ENCODE assay signal across 8 cellular contexts in the genomic region with DNA sequence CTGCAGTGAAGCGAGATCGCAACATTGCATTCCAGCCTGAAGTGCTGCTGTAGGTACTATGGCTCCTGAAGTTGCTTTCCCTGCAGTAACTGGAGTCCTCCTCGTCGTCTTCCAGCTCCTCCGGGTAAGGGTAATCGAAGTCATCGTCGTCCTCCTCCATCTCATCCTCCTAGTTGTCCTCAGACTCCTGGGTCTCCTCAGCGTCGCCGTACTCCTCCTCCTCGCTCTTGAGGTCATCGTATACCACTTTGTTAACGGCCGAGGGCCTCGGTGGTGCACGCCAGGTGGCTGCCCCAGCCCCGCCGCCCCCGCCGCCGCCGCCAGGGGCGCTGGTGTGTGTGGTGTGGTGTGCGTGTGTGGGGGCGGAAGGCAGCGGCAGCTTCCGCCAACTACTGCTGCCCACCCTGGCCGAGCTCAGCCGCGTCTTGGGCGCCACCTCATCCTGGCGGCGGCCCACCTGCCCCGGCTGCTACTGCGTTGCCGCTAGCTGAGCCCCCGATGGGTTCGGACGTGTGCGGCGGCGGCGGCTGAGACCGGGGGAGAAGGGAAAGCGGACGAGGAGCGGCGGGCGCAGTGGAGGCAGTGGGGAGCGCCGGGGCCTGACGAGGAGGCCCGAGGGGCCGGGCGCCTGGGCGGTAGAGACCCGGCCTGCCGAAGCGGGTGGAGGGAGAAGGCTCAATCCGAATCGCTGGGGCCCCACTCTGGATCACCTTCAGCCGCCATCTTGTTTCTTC. TPM values are rescaled to one million over a fixed set of nuclear protein-coding genes. Genes with fewer than 3 reads are reported as not detected.
A peak's percentile ranks its signal among the peaks of the same experiment; 100 is the strongest.
DNase-seq lines count a peak whose midpoint lies in the region; ATAC-seq, FAIRE-seq and TF ChIP-seq lines count a peak whose summit lies in the region.

No MANE protein-coding gene starts in this region.

- TF ChIP-seq POLR2A in stomach (IDR thresholded peaks at IDR 0.05) = no peak

- 11 to 22% (median 13%) methylated on average over 46 to 63 of the region's 63 CpGs for WGBS in stomach, 5 donors

- CTCF ChIA-PET in Calu3 (lab: Charles Lee) = interaction anchor here (0.5 to 0.8 kb wide), 3 partner anchors 10 to 444 kb away, joined by 3 to 7 read pairs (median 7); no protein-coding TSS in a partner anchor
- CTCF ChIA-PET in activated CD8-positive, alpha-beta T cell treated with anti-CD3 and anti-CD28 coated beads for 36 hours (lab: Charles Lee) = interaction anchor here (0.6 to 2.7 kb wide), 6 partner anchors 9 to 25 kb away, joined by 3 to 13 read pairs (median 6); no protein-coding TSS in a partner anchor

- no peaks in the 10 kb centered on the region for H3K36me3 ChIP-seq in stomach

- H3K27ac Mint-ChIP-seq in Calu3 (ENCODE audit: unreplicated experiment) = peak overlapping the region; percentile 85
- H3K27ac Mint-ChIP-seq in activated CD8-positive, alpha-beta T cell treated with anti-CD3 and anti-CD28 coated beads for 36 hours = peak overlapping the region; percentile 86
- no peak overlapping the region for H3K27ac Mint-ChIP-seq in nephron

- peak; percentile 95 for DNase-seq in Calu3
- DNase-seq in M059J (ENCODE audit: low read depth) = peak; percentile 43
- peak; percentile 88 for DNase-seq in activated CD8-positive, alpha-beta T cell treated with anti-CD3 and anti-CD28 coated beads for 36 hours
- peak; percentile 64 for DNase-seq in epithelial cell of esophagus (ENCODE audit: low read depth)
- DNase-seq in stomach = peak; percentile 79
- DNase-seq in urothelium cell line (ENCODE audit: low spot score) = no peak

- POLR2A ChIA-PET in activated CD8-positive, alpha-beta T cell treated with anti-CD3 and anti-CD28 coated beads for 36 hours (lab: Charles Lee) = interaction anchor here (1.3 to 2.5 kb wide), 2 partner anchors 10 to 12 kb away, joined by 3 to 23 read pairs; no protein-coding TSS in a partner anchor

- H3K9me3 ChIP-seq in stomach = no peaks in the 10 kb centered on the region

- H3K4me3 ChIP-seq in epithelial cell of esophagus (ENCODE audit: low read length) (peak overlapping the region; percentile 57), stomach (peak overlapping the region; percentile 56 to 65 (median 60))

- H3K4me1 Mint-ChIP-seq in Calu3 (ENCODE audit: low read depth, unreplicated experiment) (peaks cover 9% of the 10 kb centered on the region), nephron (no peaks in the 10 kb centered on the region)
- H3K4me1 Mint-ChIP-seq in activated CD8-positive, alpha-beta T cell treated with anti-CD3 and anti-CD28 coated beads for 36 hours (ENCODE audit: low read depth) = peaks cover 15% of the 10 kb centered on the region

- H3K9me3 Mint-ChIP-seq in Calu3 (ENCODE audit: low read depth, unreplicated experiment) = no peaks in the 10 kb centered on the region
- H3K9me3 Mint-ChIP-seq in activated CD8-positive, alpha-beta T cell treated with anti-CD3 and anti-CD28 coated beads for 36 hours = peaks cover 6% of the 10 kb centered on the region
- no peaks in the 10 kb centered on the region for H3K9me3 Mint-ChIP-seq in nephron

- H3K36me3 Mint-ChIP-seq in Calu3 (ENCODE audit: insufficient read depth, unreplicated experiment) (peaks cover 20% of the 10 kb centered on the region), nephron (ENCODE audit: low read depth) (no peaks in the 10 kb centered on the region)
- peaks cover 7% of the 10 kb centered on the region for H3K36me3 Mint-ChIP-seq in activated CD8-positive, alpha-beta T cell treated with anti-CD3 and anti-CD28 coated beads for 36 hours (ENCODE audit: low read depth)

- peak overlapping the region; percentile 85 for H3K4me3 Mint-ChIP-seq in Calu3 (ENCODE audit: low read depth, unreplicated experiment)
- peak overlapping the region; percentile 75 for H3K4me3 Mint-ChIP-seq in activated CD8-positive, alpha-beta T cell treated with anti-CD3 and anti-CD28 coated beads for 36 hours
- H3K4me3 Mint-ChIP-seq in nephron = peak overlapping the region in 1 of 3 experiments; percentile 32

- TF ChIP-seq EP300 in stomach (IDR thresholded peaks at IDR 0.05) = no peak

- TF ChIP-seq CTCF in Calu3 (IDR thresholded peaks at IDR 0.05; ENCODE audit: unreplicated experiment) (peak; percentile 79), epithelial cell of esophagus (IDR thresholded peaks at IDR 0.05; ENCODE audit: insufficient read depth, low read depth, low read length, missing control alignments) (peak; percentile 31), nephron (IDR thresholded peaks at IDR 0.05; ENCODE audit: unreplicated experiment in 3 of 3) (peak; percentile 11 to 35 (median 14)), stomach (IDR thresholded peaks at IDR 0.05) (peak in 3 of 7 experiments; percentile 86 to 90 (median 86))
- TF ChIP-seq CTCF in activated CD8-positive, alpha-beta T cell treated with anti-CD3 and anti-CD28 coated beads for 36 hours (IDR thresholded peaks at IDR 0.05) = peak; percentile 89

- peaks cover 0 to 14% (median 7%) of the 10 kb centered on the region in 4 donors for H3K4me1 ChIP-seq in stomach

- FAIRE-seq in urothelium cell line (lab: Jason Lieb, UNC) = no peak

- peak overlapping the region; percentile 74 to 89 (median 82) for H3K27ac ChIP-seq in stomach

- H3K27me3 Mint-ChIP-seq in Calu3 (ENCODE audit: unreplicated experiment) (peaks cover under 1% of the 10 kb centered on the region), nephron (ENCODE audit: low read depth) (peaks cover 29% of the 10 kb centered on the region)
- peaks cover 3% of the 10 kb centered on the region for H3K27me3 Mint-ChIP-seq in activated CD8-positive, alpha-beta T cell treated with anti-CD3 and anti-CD28 coated beads for 36 hours

- H3K27me3 ChIP-seq in stomach = peaks cover 0 to 22% (median 0%) of the 10 kb centered on the region in 3 donors

- intact Hi-C loops in Calu3 (cut with micrococcal nuclease; ENCODE audit: unreplicated experiment) = no loop called here
- intact Hi-C loops in activated CD8-positive, alpha-beta T cell treated with anti-CD3 and anti-CD28 coated beads for 36 hours (cut with micrococcal nuclease) = no loop called here
- intact Hi-C loops in stomach (cut with DNase I; ENCODE audit: low total_unique reads) = no loop called here

- ATAC-seq in GM21526 (IDR thresholded peaks at IDR 0.05; ENCODE audit: low FRiP score, unreplicated experiment) = peak; percentile 98
- peak; percentile 95 for ATAC-seq in activated CD8-positive, alpha-beta T cell treated with anti-CD3 and anti-CD28 coated beads for 36 hours

- TSS peak; percentile 80 for BruUV-seq in Calu3 (replicated peaks; lab: Mats Ljungman, UMichigan)

RNA-seq across cellular contexts. Expression of gene ACBD5, which starts 11.8 kb away (rescaled TPM):
- total RNA-seq in Calu3 (2022) (34.1 and 38.6 TPM in 2 replicates), stomach (10 to 100 TPM in 4 of 5 donors, 1 to 10 TPM in 1; 6.7 to 45.2 (median 14.5) TPM)
- 9.4 and 16.3 TPM in 2 replicates for total RNA-seq in M059J (2014; rRNA removed; shearing (Covaris generic))
- total RNA-seq in activated CD8-positive, alpha-beta T cell treated with anti-CD3 and anti-CD28 coated beads for 36 hours = 10 to 100 TPM; 17.0 to 19.0 TPM
- polyA plus RNA-seq in stomach = 10 to 100 TPM in 2 of 3 donors, 1 to 10 TPM in 1; 6.2 to 19.1 (median 13.0) TPM

Comparison
In these comparisons a context has a peak if more than half of its experiments do, and no peak if none do; other contexts are left out.
1. H3K27ac Mint-ChIP-seq: peak in Calu3 (single experiment) and activated CD8-positive, alpha-beta T cell treated with anti-CD3 and anti-CD28 coated beads for 36 hours (single experiment); none in nephron (0 of 3).